ENCODE assay signal across 8 cellular contexts in genomic region chr11:82229346-82229745, GRCh38.
DNase-seq lines count a peak whose midpoint lies in the region; ATAC-seq and TF ChIP-seq lines count a peak whose summit lies in the region.

No MANE protein-coding gene starts in this region.

- no peak overlapping the region for H3K4me3 ChIP-seq in liver (ENCODE audit: low read depth in 1 of 3, low read length in 3 of 3)

- H3K27me3 ChIP-seq in liver (ENCODE audit: control insufficient read depth in 4 of 4, insufficient read depth in 4 of 4, low read length in 3 of 4): no peaks in the 10 kb centered on the region

- TF ChIP-seq RAD21 in liver (IDR thresholded peaks at IDR 0.05): peak; percentile 84 to 85

- H3K36me3 ChIP-seq in liver (ENCODE audit: control insufficient read depth in 4 of 4, insufficient read depth in 3 of 4, low read depth in 1 of 4, low read length in 3 of 4): no peaks in the 10 kb centered on the region

- ATAC-seq in HG03565 (IDR thresholded peaks at IDR 0.05; ENCODE audit: unreplicated experiment) (peak; percentile 76), SK-N-SH treated with all-trans-retinoic acid at 6 μM for 48 hours (peak; percentile 61; the same call in 2 of the 3 replicates), left cardiac atrium (no peak)

- H3K27ac ChIP-seq in liver (ENCODE audit: low read depth in 1 of 2, low read length in 2 of 2): no peak overlapping the region

- H3K9me3 ChIP-seq in liver (ENCODE audit: control insufficient read depth in 4 of 4, low read length in 3 of 4): no peaks in the 10 kb centered on the region

- TF ChIP-seq CTCF in liver (IDR thresholded peaks at IDR 0.05; ENCODE audit: low read depth, low read length, missing input control): peak; percentile 50

- H3K4me1 ChIP-seq in liver (ENCODE audit: control insufficient read depth in 4 of 4, insufficient read depth in 4 of 4, low read length in 3 of 4): peaks cover 0 to 1% (median 0%) of the 10 kb centered on the region in 4 donors

- H3K9ac ChIP-seq in liver (ENCODE audit: low read depth in 1 of 2, low read length in 2 of 2): no peak overlapping the region

- intact Hi-C loops in left cardiac atrium (cut with DNase I): no loop called here

- peak; percentile 0 to 51 for DNase-seq in NCI-H524 (lab: John Stamatoyannopoulos, UW)
- DNase-seq in NCI-H524 treated with DMSO at 0.1 percent for 48 hours (lab: John Stamatoyannopoulos, UW): no peak
- no peak for DNase-seq in GM03348 (ENCODE audit: low spot score)
- DNase-seq in left cardiac atrium: no peak
- no peak for DNase-seq in CD1c-positive myeloid dendritic cell (ENCODE audit: extremely low spot score)

TF ChIP-seq in SK-N-SH treated with all-trans-retinoic acid at 6 μM for 48 hours, 23 proteins besides CTCF, POLR2A, EP300 and RAD21:
- TF ChIP-seq ZC3H10 (CRISPR knock-in tag; IDR thresholded peaks at IDR 0.05) (no peak), BACH2 (CRISPR knock-in tag; IDR thresholded peaks at IDR 0.05; ENCODE audit: borderline replicate concordance) (no peak), PPARA (CRISPR knock-in tag; IDR thresholded peaks at IDR 0.05; ENCODE audit: borderline replicate concordance) (no peak), ZNF70 (CRISPR knock-in tag; IDR thresholded peaks at IDR 0.05) (no peak), ZNF8 (CRISPR knock-in tag; IDR thresholded peaks at IDR 0.05) (no peak), ISL1 (CRISPR knock-in tag; IDR thresholded peaks at IDR 0.05) (no peak), ESRRG (CRISPR knock-in tag; IDR thresholded peaks at IDR 0.05) (no peak), ZFP3 (CRISPR knock-in tag; IDR thresholded peaks at IDR 0.05) (no peak), RARB (CRISPR knock-in tag; IDR thresholded peaks at IDR 0.05) (no peak), CREB5 (CRISPR knock-in tag; IDR thresholded peaks at IDR 0.05; ENCODE audit: low read depth) (no peak), OSR1 (CRISPR knock-in tag; IDR thresholded peaks at IDR 0.05) (no peak)
- TF ChIP-seq, protein P1, sequence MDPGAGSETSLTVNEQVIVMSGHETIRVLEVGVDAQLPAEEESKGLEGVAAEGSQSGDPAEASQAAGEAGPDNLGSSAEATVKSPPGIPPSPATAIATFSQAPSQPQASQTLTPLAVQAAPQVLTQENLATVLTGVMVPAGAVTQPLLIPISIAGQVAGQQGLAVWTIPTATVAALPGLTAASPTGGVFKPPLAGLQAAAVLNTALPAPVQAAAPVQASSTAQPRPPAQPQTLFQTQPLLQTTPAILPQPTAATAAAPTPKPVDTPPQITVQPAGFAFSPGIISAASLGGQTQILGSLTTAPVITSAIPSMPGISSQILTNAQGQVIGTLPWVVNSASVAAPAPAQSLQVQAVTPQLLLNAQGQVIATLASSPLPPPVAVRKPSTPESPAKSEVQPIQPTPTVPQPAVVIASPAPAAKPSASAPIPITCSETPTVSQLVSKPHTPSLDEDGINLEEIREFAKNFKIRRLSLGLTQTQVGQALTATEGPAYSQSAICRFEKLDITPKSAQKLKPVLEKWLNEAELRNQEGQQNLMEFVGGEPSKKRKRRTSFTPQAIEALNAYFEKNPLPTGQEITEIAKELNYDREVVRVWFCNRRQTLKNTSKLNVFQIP (CRISPR knock-in tag; IDR thresholded peaks at IDR 0.05; ENCODE audit: borderline replicate concordance, low read depth): no peak
TF ChIP-seq in SK-N-SH treated with all-trans-retinoic acid at 6 μM for 48 hours: peak in this region for 0.

TF ChIP-seq in liver, 16 proteins besides CTCF, POLR2A, EP300 and RAD21:
- TF ChIP-seq EGR1 (IDR thresholded peaks at IDR 0.05; ENCODE audit: low read depth in 2 of 2) (no peak), ZBTB33 (IDR thresholded peaks at IDR 0.05) (no peak), FOXA2 (IDR thresholded peaks at IDR 0.05) (no peak), SP1 (IDR thresholded peaks at IDR 0.05) (no peak), YY1 (IDR thresholded peaks at IDR 0.05) (no peak), FOXA1 (IDR thresholded peaks at IDR 0.05) (no peak), HNF4A (conservative IDR thresholded peaks at IDR 0.05) (no peak), JUND (IDR thresholded peaks at IDR 0.05) (no peak), RXRA (IDR thresholded peaks at IDR 0.05) (no peak), HNF4G (IDR thresholded peaks at IDR 0.05) (no peak)

Comparison
In these comparisons a context has a peak if more than half of its experiments do, and no peak if none do; other contexts are left out.
1. DNase-seq: peak in NCI-H524 (2 of 2); none in NCI-H524 treated with DMSO at 0.1 percent for 48 hours (single experiment), GM03348 (single experiment), left cardiac atrium (single experiment) and CD1c-positive myeloid dendritic cell (single experiment).
2. ATAC-seq: peak in HG03565 (single experiment) and SK-N-SH treated with all-trans-retinoic acid at 6 μM for 48 hours (single experiment); none in left cardiac atrium (0 of 2).